Comparison of ENCODE assay signal across 18 cellular contexts in genomic region chr2:37864217-37864616, GRCh38.
DNase-seq lines count a peak whose midpoint lies in the region; ATAC-seq, FAIRE-seq and TF ChIP-seq lines count a peak whose summit lies in the region.
"Had no signal": no experiment of that assay in that cellular context is flagged by ENCODE, and none has a peak within 500 bp of the region (broad histone marks: within the 10 kb centered on the region; RNA-seq: fewer than 3 reads in every experiment).

No MANE protein-coding gene starts in this region.

- H3K4me3 ChIP-seq in breast epithelium (no peak overlapping the region), pancreas (no peak overlapping the region)
- H3K4me3 ChIP-seq: BLaER1 had no signal

- ATAC-seq in pancreas (no peak), GM21717 (IDR thresholded peaks at IDR 0.05; ENCODE audit: unreplicated experiment) (no peak)
- ATAC-seq: HepG2 had no signal

- in situ Hi-C loops in GM13977 (cut with MboI; ENCODE audit: low pct_unique_long_range_greater_than_20kb, low sequenced_read_pairs, unreplicated experiment): no loop called here

- peak overlapping the region; percentile 13 for H3K27ac Mint-ChIP-seq in MCF 10A (ENCODE audit: low read depth, unreplicated experiment)
- H3K27ac Mint-ChIP-seq: CD14-positive monocyte, H9, IgD-negative memory B cell had no signal

- CTCF ChIA-PET in MCF 10A (lab: Yijun Ruan, JAX): interaction anchor here (1.8 kb wide), 1 partner anchor 32 kb away, joined by 3 read pairs; no protein-coding TSS in a partner anchor

- H3K27me3 Mint-ChIP-seq in MCF 10A (ENCODE audit: insufficient read depth, unreplicated experiment): peaks cover 74% of the 10 kb centered on the region

- H3K36me3 ChIP-seq in breast epithelium (no peaks in the 10 kb centered on the region), pancreas (no peaks in the 10 kb centered on the region)
- H3K36me3 ChIP-seq: BLaER1 had no signal

- no TSS peak for BruUV-seq in MCF 10A (replicated peaks; lab: Mats Ljungman, UMichigan)

- TF ChIP-seq CTCF in MCF 10A (IDR thresholded peaks at IDR 0.05; ENCODE audit: unreplicated experiment): no peak
- no peak for TF ChIP-seq CTCF in breast epithelium (IDR thresholded peaks at IDR 0.05)
- no peak for TF ChIP-seq CTCF in pancreas (IDR thresholded peaks at IDR 0.05)
- no peak for TF ChIP-seq CTCF in GM13977 (IDR thresholded peaks at IDR 0.05; ENCODE audit: extremely low read depth, insufficient read depth, missing control alignments)

- H3K27ac ChIP-seq in breast epithelium (no peak overlapping the region), pancreas (no peak overlapping the region)
- H3K27ac ChIP-seq: 22Rv1, BLaER1 had no signal

- intact Hi-C loops in MCF 10A (cut with micrococcal nuclease) (no loop called here), breast epithelium (cut with DNase I; ENCODE audit: low total_unique reads) (no loop called here), pancreas (cut with DNase I) (no loop called here)

- no peaks in the 10 kb centered on the region for H3K27me3 ChIP-seq in breast epithelium
- no peaks in the 10 kb centered on the region for H3K27me3 ChIP-seq in pancreas
- H3K27me3 ChIP-seq: BLaER1 had no signal

- no peak for DNase-seq in MCF 10A (ENCODE audit: unreplicated experiment)
- DNase-seq in breast epithelium (ENCODE audit: low spot score in 2 of 2): no peak
- no peak for DNase-seq in pancreas
- DNase-seq in epidermal melanocyte (ENCODE audit: insufficient read length, low spot score): no peak
- no peak for DNase-seq in GM13977 (ENCODE audit: low spot score)
- DNase-seq: CD4-positive, alpha-beta memory T cell; DMS153; DMS79; GF-D8; H9 had no signal

- no peak overlapping the region for H3K4me3 Mint-ChIP-seq in MCF 10A (ENCODE audit: unreplicated experiment)
- H3K4me3 Mint-ChIP-seq: CD14-positive monocyte; CD4-positive, alpha-beta memory T cell; H9; IgD-negative memory B cell had no signal

- WGBS in pancreas, 2 donors: 63 to 73% methylated on average over 2 of the region's 2 CpGs

- no peak for TF ChIP-seq POLR2A in breast epithelium (IDR thresholded peaks at IDR 0.05)

- H3K4me1 Mint-ChIP-seq in MCF 10A (ENCODE audit: insufficient read depth, unreplicated experiment): no peaks in the 10 kb centered on the region
- H3K4me1 Mint-ChIP-seq: CD4-positive, alpha-beta memory T cell; IgD-negative memory B cell had no signal

- no peaks in the 10 kb centered on the region for H3K9me3 Mint-ChIP-seq in MCF 10A (ENCODE audit: unreplicated experiment)

- POLR2A ChIA-PET in MCF 10A (lab: Yijun Ruan, JAX): interaction anchor here (1.0 kb wide), 1 partner anchor 13 kb away, joined by 3 read pairs; no protein-coding TSS in a partner anchor

- FAIRE-seq in endometrium (lab: Jason Lieb, UNC) (peak; percentile 74), pancreas (lab: Jason Lieb, UNC) (peak; percentile 91)
- FAIRE-seq: H1, HepG2 had no signal

- H3K9me3 ChIP-seq in breast epithelium (peaks cover 4 to 9% of the 10 kb centered on the region in 2 donors), pancreas (no peaks in the 10 kb centered on the region)

- no peaks in the 10 kb centered on the region for H3K36me3 Mint-ChIP-seq in MCF 10A (ENCODE audit: insufficient read depth, unreplicated experiment)
- H3K36me3 Mint-ChIP-seq: CD14-positive monocyte; CD4-positive, alpha-beta memory T cell; IgD-negative memory B cell had no signal

- H3K4me1 ChIP-seq in breast epithelium (no peaks in the 10 kb centered on the region), pancreas (peaks cover 0 to 7% (median 6%) of the 10 kb centered on the region in 3 donors)
- H3K4me1 ChIP-seq: BLaER1 had no signal
